Comparison of ENCODE assay signal across 21 cellular contexts in genomic region chr13:40819797-40820315, GRCh38. TPM values are rescaled to one million over a fixed set of nuclear protein-coding genes. Genes with fewer than 3 reads are reported as not detected.
DNase-seq lines count a peak whose midpoint lies in the region; ATAC-seq, FAIRE-seq and TF ChIP-seq lines count a peak whose summit lies in the region.
"Had no signal": no experiment of that assay in that cellular context is flagged by ENCODE, and none has a peak within 500 bp of the region (broad histone marks: within the 10 kb centered on the region; RNA-seq: fewer than 3 reads in every experiment).

No MANE protein-coding gene starts in this region.

- no peaks in the 10 kb centered on the region for H4K20me1 ChIP-seq in GM12878 (ENCODE audit: control insufficient read depth, insufficient read depth)

- no peaks in the 10 kb centered on the region for H3K27me3 Mint-ChIP-seq in activated naive CD4-positive, alpha-beta T cell treated with anti-CD3 and anti-CD28 coated beads, Interleukin-2, amount 50 U/mL, for 24 hours
- H3K27me3 Mint-ChIP-seq: B cell, IgD-negative memory B cell had no signal

- no peak overlapping the region for H3K9ac ChIP-seq in GM12878 (ENCODE audit: control insufficient read depth, insufficient read depth, low read length)

- no peak for TF ChIP-seq RAD21 in GM12878 (IDR thresholded peaks at IDR 0.05; ENCODE audit: insufficient read depth, low read depth, low read length)

- SMC1A ChIA-PET in GM12878 (lab: Charles Lee; ENCODE audit: uncharacterized antibody, unreplicated experiment), result interaction anchor here (0.6 to 1.8 kb wide), 6 partner anchors 8 to 60 kb away, joined by 3 to 5 read pairs (median 3); no protein-coding TSS in a partner anchor

- BruUV-seq in GM12878 (replicated peaks; lab: Mats Ljungman, UMichigan), result no TSS peak

- H3K36me3 Mint-ChIP-seq in activated naive CD4-positive, alpha-beta T cell treated with anti-CD3 and anti-CD28 coated beads, Interleukin-2, amount 50 U/mL, for 24 hours, result peaks cover 26% of the 10 kb centered on the region

- in situ Hi-C loops in GM12878 (cut with MboI), result no loop called here

- RAD21 ChIA-PET in GM12878 (lab: Charles Lee; ENCODE audit: unreplicated experiment), result interaction anchor here (0.6 to 1.3 kb wide), 2 partner anchors 31 to 198 kb away, joined by 3 to 5 read pairs; no protein-coding TSS in a partner anchor

- TF ChIP-seq CTCF in GM12878 (IDR thresholded peaks at IDR 0.05 in 2 of 3, conservative IDR thresholded peaks at IDR 0.05 in 1 of 3; ENCODE audit: control insufficient read depth in 2 of 3, extremely low read depth in 1 of 3, insufficient read depth in 1 of 3, low read depth in 3 of 3, low read length in 3 of 3) (no peak), ovary (IDR thresholded peaks at IDR 0.05) (no peak)

- no peaks in the 10 kb centered on the region; the same call in 2 of the 3 replicates for H3K9me3 ChIP-seq in GM12878 (replicated peaks; ENCODE audit: control insufficient read depth, insufficient read depth, low read length)
- H3K9me3 ChIP-seq in ovary, result peaks cover 0 to 3% of the 10 kb centered on the region in 2 donors

- FAIRE-seq in GM12878 (lab: Jason Lieb, UNC), result no peak
- FAIRE-seq: A549, D721Med had no signal

- intact Hi-C loops in GM12878 (cut with micrococcal nuclease; ENCODE audit: unreplicated experiment), result loop anchor here (5.0 kb wide), 2 partner anchors 43 to 92 kb away; no protein-coding TSS in a partner anchor
- intact Hi-C loops in ovary (cut with DNase I), result no loop called here

- H3K4me1 ChIP-seq in GM12878 (ENCODE audit: control insufficient read depth, insufficient read depth, low read length), result peaks cover 14% of the 10 kb centered on the region
- H3K4me1 ChIP-seq in ovary (ENCODE audit: insufficient read depth), result no peaks in the 10 kb centered on the region
- H3K4me1 ChIP-seq: A549 had no signal

- POLR2A ChIA-PET in GM12878 (lab: Charles Lee), result no interaction called here

- H3K4me3 Mint-ChIP-seq in activated naive CD4-positive, alpha-beta T cell treated with anti-CD3 and anti-CD28 coated beads, Interleukin-2, amount 50 U/mL, for 24 hours, result no peak overlapping the region
- H3K4me3 Mint-ChIP-seq: B cell, IgD-negative memory B cell had no signal

- H3K27ac ChIP-seq in GM12878 (ENCODE audit: control insufficient read depth, insufficient read depth) (peak overlapping the region; percentile 51), ovary (no peak overlapping the region)
- H3K27ac ChIP-seq: A549 had no signal

- no peaks in the 10 kb centered on the region for H3K79me2 ChIP-seq in GM12878 (ENCODE audit: control insufficient read depth, insufficient read depth, low read length)

- DNase-seq in activated naive CD4-positive, alpha-beta T cell treated with anti-CD3 and anti-CD28 coated beads, Interleukin-2, amount 50 U/mL, for 16 hours, result no peak
- DNase-seq in GM12878 (ENCODE audit: low read depth, low spot score) (no peak), NOMO-1 treated with dmso at 0.1 percent for 144 hours (lab: John Stamatoyannopoulos, UW; ENCODE audit: unreplicated experiment) (no peak), ovary (no peak)
- DNase-seq: DMS53, GDM1, NCI-H1105, NCI-H146, NCI-H2081, NCI-H2171, NCI-H345, NCI-H524, PC-3, Right ventricle myocardium superior had no signal

- H3K27me3 ChIP-seq in GM12878 (replicated peaks in 1 of 2; ENCODE audit: control insufficient read depth in 2 of 2, insufficient read depth in 2 of 2, low read length in 1 of 2) (no peaks in the 10 kb centered on the region), ovary (no peaks in the 10 kb centered on the region)

- H3K4me3 ChIP-seq in GM12878 (no peak overlapping the region), ovary (no peak overlapping the region)
- H3K4me3 ChIP-seq: A549 had no signal

- H3K4me1 Mint-ChIP-seq in activated naive CD4-positive, alpha-beta T cell treated with anti-CD3 and anti-CD28 coated beads, Interleukin-2, amount 50 U/mL, for 24 hours, result no peaks in the 10 kb centered on the region

- no peak for TF ChIP-seq EP300 in GM12878 (IDR thresholded peaks at IDR 0.05; ENCODE audit: borderline replicate concordance in 1 of 2, control insufficient read depth in 1 of 2, low read depth in 2 of 2, low read length in 2 of 2)
- TF ChIP-seq EP300 in ovary (IDR thresholded peaks at IDR 0.05), result no peak

- H3K9me3 Mint-ChIP-seq in activated naive CD4-positive, alpha-beta T cell treated with anti-CD3 and anti-CD28 coated beads, Interleukin-2, amount 50 U/mL, for 24 hours, result peaks cover 12% of the 10 kb centered on the region

- peak overlapping the region; percentile 63 for H3K4me2 ChIP-seq in GM12878 (ENCODE audit: control insufficient read depth, insufficient read depth)
- H3K4me2 ChIP-seq: A549 had no signal

- H3K36me3 ChIP-seq in GM12878 (ENCODE audit: control insufficient read depth in 2 of 2, insufficient read depth in 2 of 2, low read length in 1 of 2) (no peaks in the 10 kb centered on the region), ovary (no peaks in the 10 kb centered on the region)

- ATAC-seq in HG02610 (IDR thresholded peaks at IDR 0.05; ENCODE audit: unreplicated experiment) (peak; percentile 67), GM12878 (peak; percentile 64), GM21367 (IDR thresholded peaks at IDR 0.05; ENCODE audit: unreplicated experiment) (no peak)
- ATAC-seq: A549, PC-3 had no signal

- CTCF ChIA-PET in GM12878 (lab: Yijun Ruan, JAX), result interaction anchor here (0.5 to 1.4 kb wide), 7 partner anchors 8 to 718 kb away, joined by 3 to 4 read pairs (median 3); no protein-coding TSS in a partner anchor

- peak overlapping the region; percentile 20 for H2AFZ ChIP-seq in GM12878 (ENCODE audit: control insufficient read depth, low read depth, low read length)

- WGBS in GM12878 (ENCODE audit: insufficient coverage, insufficient replicate concordance, low lambda C conversion rate, missing lambda C conversion rate), result 5% methylated on average over 1 of the region's 1 CpG
- 83 to 90% (median 88%) methylated on average over 1 of the region's 1 CpG for WGBS in ovary, 3 donors

- no peak for TF ChIP-seq POLR2A in GM12878 (IDR thresholded peaks at IDR 0.05; ENCODE audit: low read depth, low read length)
- no peak for TF ChIP-seq POLR2A in ovary (IDR thresholded peaks at IDR 0.05)

- peak overlapping the region; percentile 35 for H3K27ac Mint-ChIP-seq in activated naive CD4-positive, alpha-beta T cell treated with anti-CD3 and anti-CD28 coated beads, Interleukin-2, amount 50 U/mL, for 24 hours
- H3K27ac Mint-ChIP-seq: B cell had no signal

TF ChIP-seq in GM12878, 131 proteins besides CTCF, POLR2A, EP300 and RAD21 (continues in another document):
- TF ChIP-seq TCF7 (IDR thresholded peaks at IDR 0.05; ENCODE audit: borderline replicate concordance) (no peak), CREM (IDR thresholded peaks at IDR 0.05; ENCODE audit: low read depth) (no peak), ATF7 (IDR thresholded peaks at IDR 0.05; ENCODE audit: low read depth) (no peak), NFXL1 (IDR thresholded peaks at IDR 0.05; ENCODE audit: borderline replicate concordance) (no peak), BACH1 (IDR thresholded peaks at IDR 0.05; ENCODE audit: borderline replicate concordance) (no peak)

RNA-seq across cellular contexts. Expression of gene SLC25A15, which starts 30.4 kb away (rescaled TPM):
- total RNA-seq in GM12878 (2013; cell fraction: nucleolus; rRNA removed), result 5.0 and 5.8 TPM in 2 replicates
- 20.6 and 25.0 TPM in 2 replicates for total RNA-seq in GM12878 (2014; rRNA removed)
- 14.8 and 15.7 TPM in 2 replicates for total RNA-seq in GM12878 (2014; rRNA removed; fragmentation: Illumina TruSeq; extraction: Trizol)
- total RNA-seq in GM12878 (2021), result 16.0 and 18.5 TPM in 2 replicates
- 2.3 TPM for polyA plus RNA-seq in GM12878 (2011; ENCODE audit: low read depth)
- polyA plus RNA-seq in GM12878 (2011; rRNA removed), result 9.1 and 11.6 TPM in 2 replicates
- polyA plus RNA-seq in GM12878 (2011; cell fraction: cytosol; rRNA removed), result 7.8 and 8.6 TPM in 2 replicates
- polyA plus RNA-seq in GM12878 (2011; cell fraction: nucleus; rRNA removed), result 4.3 and 4.5 TPM in 2 replicates
- polyA plus RNA-seq in GM12878 (2012), result 5.1 and 6.8 TPM in 2 replicates
- polyA plus RNA-seq in GM12878 (2014; fragmentation: Illumina TruSeq; extraction: Trizol), result 11.8 and 13.6 TPM in 2 replicates
- 1 to 10 TPM; 2.7 to 3.6 TPM for polyA plus RNA-seq in GM12878 (2014; fragmentation: Nextera tagmentation; extraction: Ambion mirVana)
- 14.6 and 15.1 TPM in 2 replicates for polyA plus RNA-seq in GM12878 (2014; rRNA removed)
- 10 to 100 TPM; 19.6 to 20.5 TPM for polyA plus RNA-seq in GM12878 (2016; fragmentation: Nextera tagmentation; extraction: Ambion mirVana)
- polyA minus RNA-seq in GM12878 (2011; rRNA and poly(A)+ RNA removed), result 10.9 and 19.0 TPM in 2 replicates
- polyA minus RNA-seq in GM12878 (2011; cell fraction: cytosol; rRNA and poly(A)+ RNA removed), result 6.3 TPM in 2 replicates
- 1.7 and 2.5 TPM in 2 replicates for polyA minus RNA-seq in GM12878 (2011; cell fraction: nucleus; rRNA and poly(A)+ RNA removed)
- 1 to 10 TPM; 2.3 to 8.4 (median 4.6) TPM for total RNA-seq in ovary
- polyA plus RNA-seq in ovary, result 10 to 100 TPM in 1 of 2 donors, 1 to 10 TPM in 1; 1.7 to 15.4 TPM

RNA-seq across cellular contexts. Expression of gene MRPS31, which starts 48.9 kb away (rescaled TPM):
- 47.7 and 57.4 TPM in 2 replicates for total RNA-seq in GM12878 (2013; cell fraction: nucleolus; rRNA removed)
- 20.3 and 21.9 TPM in 2 replicates for total RNA-seq in GM12878 (2014; rRNA removed)
- 41.9 and 45.4 TPM in 2 replicates for total RNA-seq in GM12878 (2014; rRNA removed; fragmentation: Illumina TruSeq; extraction: Trizol)
- total RNA-seq in GM12878 (2021), result 25.8 and 27.1 TPM in 2 replicates
- 19.2 TPM for polyA plus RNA-seq in GM12878 (2011; ENCODE audit: low read depth)
- polyA plus RNA-seq in GM12878 (2011; rRNA removed), result 41.4 and 58.2 TPM in 2 replicates
- polyA plus RNA-seq in GM12878 (2011; cell fraction: cytosol; rRNA removed), result 12.9 and 16.4 TPM in 2 replicates
- 35.3 and 38.7 TPM in 2 replicates for polyA plus RNA-seq in GM12878 (2011; cell fraction: nucleus; rRNA removed)
- 26.6 and 29.0 TPM in 2 replicates for polyA plus RNA-seq in GM12878 (2012)
- polyA plus RNA-seq in GM12878 (2014; fragmentation: Illumina TruSeq; extraction: Trizol), result 44.3 and 53.7 TPM in 2 replicates
- polyA plus RNA-seq in GM12878 (2014; fragmentation: Nextera tagmentation; extraction: Ambion mirVana), result 10 to 100 TPM; 50.6 to 60.9 TPM
- 27.5 and 33.7 TPM in 2 replicates for polyA plus RNA-seq in GM12878 (2014; rRNA removed)
- polyA plus RNA-seq in GM12878 (2016; fragmentation: Nextera tagmentation; extraction: Ambion mirVana), result 10 to 100 TPM; 47.8 to 56.3 TPM
- polyA minus RNA-seq in GM12878 (2011; rRNA and poly(A)+ RNA removed), result 10.3 and 12.1 TPM in 2 replicates
- 4.9 and 6.4 TPM in 2 replicates for polyA minus RNA-seq in GM12878 (2011; cell fraction: cytosol; rRNA and poly(A)+ RNA removed)
- polyA minus RNA-seq in GM12878 (2011; cell fraction: nucleus; rRNA and poly(A)+ RNA removed), result 10.9 and 15.6 TPM in 2 replicates
- 10 to 100 TPM; 17.2 to 27.1 (median 19.1) TPM for total RNA-seq in ovary
- 10 to 100 TPM; 21.1 to 25.4 TPM for polyA plus RNA-seq in ovary
